Comparison of ENCODE assay signal across 1 cellular context in genomic region chr15:41495736-41496599, GRCh38.
TF ChIP-seq lines count a peak whose summit lies in the region.

No MANE protein-coding gene starts in this region.

TF ChIP-seq in HepG2, 621 proteins besides CTCF, POLR2A, EP300 and RAD21 (continued from another document and continues in another):
- TF ChIP-seq ZBTB33 (CRISPR knock-in tag; IDR thresholded peaks at IDR 0.05) (0 out of 2 replicates have a peak, but pooled peaks have one; percentile 14), NR0B2 (CRISPR knock-in tag; IDR thresholded peaks at IDR 0.05) (peak; percentile 74), PHB2 (IDR thresholded peaks at IDR 0.05; ENCODE audit: partially characterized antibody) (no peak), ZFP62 (CRISPR knock-in tag; IDR thresholded peaks at IDR 0.05) (no peak), PATZ1 (CRISPR knock-in tag; IDR thresholded peaks at IDR 0.05) (peak; percentile 82), SP4 (CRISPR knock-in tag; IDR thresholded peaks at IDR 0.05) (peak; percentile 77), SALL1 (CRISPR knock-in tag; IDR thresholded peaks at IDR 0.05) (peak; percentile 86), TEAD3 (CRISPR knock-in tag; optimal IDR thresholded peaks at IDR 0.05; ENCODE audit: borderline replicate concordance) (no peak), MZF1 (CRISPR knock-in tag; IDR thresholded peaks at IDR 0.05; ENCODE audit: borderline replicate concordance) (no peak), ZNF768 (CRISPR knock-in tag; IDR thresholded peaks at IDR 0.05) (peak; percentile 88; the same call in 1 of the 2 replicates), PRDM15 (CRISPR knock-in tag; IDR thresholded peaks at IDR 0.05) (peak; percentile 78), ELK4 (CRISPR knock-in tag; IDR thresholded peaks at IDR 0.05; ENCODE audit: borderline replicate concordance) (no peak), ZNF589 (CRISPR knock-in tag; conservative IDR thresholded peaks at IDR 0.05) (no peak), ZGPAT (CRISPR knock-in tag; IDR thresholded peaks at IDR 0.05) (peak; percentile 93), ATF6 (CRISPR knock-in tag; conservative IDR thresholded peaks at IDR 0.05) (no peak), ZNF780A (CRISPR knock-in tag; IDR thresholded peaks at IDR 0.05) (0 out of 2 replicates have a peak, but pooled peaks have one; percentile 38), FOXO1 (CRISPR knock-in tag; IDR thresholded peaks at IDR 0.05) (peak; percentile 87), GATA4 (IDR thresholded peaks at IDR 0.05; ENCODE audit: borderline replicate concordance, low read depth) (no peak; the same call in 1 of the 2 replicates), DMAP1 (CRISPR knock-in tag; IDR thresholded peaks at IDR 0.05) (peak; percentile 79), MED8 (CRISPR knock-in tag; IDR thresholded peaks at IDR 0.05; ENCODE audit: insufficient replicate concordance) (peak; percentile 75), ZNF468 (CRISPR knock-in tag; IDR thresholded peaks at IDR 0.05) (no peak), ZNF543 (CRISPR knock-in tag; IDR thresholded peaks at IDR 0.05) (peak; percentile 58; the same call in 1 of the 2 replicates), IKZF4 (CRISPR knock-in tag; IDR thresholded peaks at IDR 0.05; ENCODE audit: borderline replicate concordance, low read depth, not compliant biosample characterization) (no peak), IRF2 (CRISPR knock-in tag; IDR thresholded peaks at IDR 0.05) (peak; percentile 54; the same call in 1 of the 2 replicates), EED (CRISPR knock-in tag; IDR thresholded peaks at IDR 0.05) (no peak), ZNF639 (CRISPR knock-in tag; conservative IDR thresholded peaks at IDR 0.05) (no peak; the same call in 1 of the 2 replicates), RBM22 (optimal IDR thresholded peaks at IDR 0.05; ENCODE audit: low read length) (no peak), MAX (IDR thresholded peaks at IDR 0.05) (peak; percentile 89), CREM (IDR thresholded peaks at IDR 0.05) (peak; percentile 40; the same call in 1 of the 2 replicates), CREM (CRISPR knock-in tag; IDR thresholded peaks at IDR 0.05) (no peak), E2F1 (CRISPR knock-in tag; IDR thresholded peaks at IDR 0.05) (peak; percentile 82), ARID3A (IDR thresholded peaks at IDR 0.05; ENCODE audit: low read depth, low read length) (no peak), ZNF296 (CRISPR knock-in tag; conservative IDR thresholded peaks at IDR 0.05) (no peak), MEIS2 (CRISPR knock-in tag; IDR thresholded peaks at IDR 0.05) (peak; percentile 25; the same call in 1 of the 2 replicates), JDP2 (CRISPR knock-in tag; IDR thresholded peaks at IDR 0.05; ENCODE audit: borderline replicate concordance) (no peak), BCL6 (CRISPR knock-in tag; IDR thresholded peaks at IDR 0.05) (peak; percentile 73), ZNF17 (CRISPR knock-in tag; IDR thresholded peaks at IDR 0.05) (peak; percentile 79; the same call in 1 of the 2 replicates), PBX2 (CRISPR knock-in tag; IDR thresholded peaks at IDR 0.05) (no peak), KDM5B (CRISPR knock-in tag; IDR thresholded peaks at IDR 0.05; ENCODE audit: borderline replicate concordance) (peak; percentile 94; the same call in 1 of the 2 replicates), ZNF777 (CRISPR knock-in tag; IDR thresholded peaks at IDR 0.05) (peak; percentile 89), TBP (CRISPR knock-in tag; IDR thresholded peaks at IDR 0.05) (no peak), ZMAT3 (CRISPR knock-in tag; conservative IDR thresholded peaks at IDR 0.05) (peak; percentile 51; the same call in 1 of the 2 replicates), PHF8 (CRISPR knock-in tag; IDR thresholded peaks at IDR 0.05) (peak; percentile 92)
